In genomic region chr10:101031128-101031795, GRCh38 we compare ENCODE assay signal across 8 cellular contexts. TPM values are rescaled to one million over a fixed set of nuclear protein-coding genes. Genes with fewer than 3 reads are reported as not detected.
DNase-seq lines count a peak whose midpoint lies in the region; ATAC-seq and TF ChIP-seq lines count a peak whose summit lies in the region.

Gene PDZD7 (minus strand): TSS chr10:101031129. CDS start chr10:101030219, 910 bp downstream.
Gene SFXN3 (plus strand): TSS chr10:101031234. CDS start chr10:101034695, 3,461 bp downstream.

- peak; percentile 94 for ATAC-seq in HG02623 (IDR thresholded peaks at IDR 0.05; ENCODE audit: unreplicated experiment)

- no peak for TF ChIP-seq EP300 in transverse colon (IDR thresholded peaks at IDR 0.05; ENCODE audit: low read depth)

- no peak for TF ChIP-seq CTCF in transverse colon (IDR thresholded peaks at IDR 0.05)

- H3K36me3 ChIP-seq in adipocyte (ENCODE audit: control insufficient read depth, insufficient read depth, low read length, severe bottlenecking) = peaks cover 15% of the 10 kb centered on the region
- H3K36me3 ChIP-seq in transverse colon = no peaks in the 10 kb centered on the region

- peak within 1 kb of the TSS; percentile 87 for H3K9ac ChIP-seq in adipocyte (ENCODE audit: low read length)

- in situ Hi-C loops in transverse colon (cut with MboI; ENCODE audit: low pct_ligation_motif_present in 1 of 4, low pct_unique_long_range_greater_than_20kb in 1 of 4, low sequenced_read_pairs in 3 of 4) = no loop called here

- 0% methylated on average over 35 of the region's 38 CpGs; no CpG with 5 or more reads in 1 of the 2 donors for WGBS in transverse colon (ENCODE audit: low coverage in 1 of 2), 2 donors

- H3K9me3 ChIP-seq in adipocyte (ENCODE audit: control insufficient read depth, low read length) (no peaks in the 10 kb centered on the region), transverse colon (no peaks in the 10 kb centered on the region)

- DNase-seq in GM04504 (ENCODE audit: low read depth) = peak; percentile 77
- peak; percentile 70 for DNase-seq in NCI-H1105 (lab: John Stamatoyannopoulos, UW)
- DNase-seq in SW480 (ENCODE audit: low spot score) = peak; percentile 89
- peak; percentile 96 for DNase-seq in adipocyte (ENCODE audit: low read depth)
- peak; percentile 99 for DNase-seq in cardiac septum (ENCODE audit: low spot score)
- DNase-seq in pons (ENCODE audit: low spot score) = peak; percentile 92
- DNase-seq in transverse colon = peak; percentile 98

- intact Hi-C loops in cardiac septum (cut with DNase I) = loop anchor here (2.0 kb wide), 1 partner anchor 32 kb away; the partner anchor contains the start of gene LZTS2
- intact Hi-C loops in transverse colon (cut with DNase I; ENCODE audit: low total_unique reads) = no loop called here

- H3K4me3 ChIP-seq in adipocyte (ENCODE audit: low read length) = peak within 1 kb of the TSS; percentile 84
- peak within 1 kb of the TSS; percentile 50 to 76 (median 60) for H3K4me3 ChIP-seq in transverse colon

- peak; percentile 65 for TF ChIP-seq POLR2A in transverse colon (IDR thresholded peaks at IDR 0.05)

- H3K27me3 ChIP-seq in adipocyte (replicated peaks; ENCODE audit: control insufficient read depth, insufficient read depth, low read length) (no peaks in the 10 kb centered on the region), transverse colon (no peaks in the 10 kb centered on the region)

- H3K4me1 ChIP-seq in adipocyte (ENCODE audit: control insufficient read depth, insufficient read depth, low read length) (peaks cover 22% of the 10 kb centered on the region), transverse colon (peaks cover 10 to 29% (median 20%) of the 10 kb centered on the region in 4 donors)

- peak within 1 kb of the TSS; percentile 91 to 97 (median 95) for H3K27ac ChIP-seq in transverse colon

RNA-seq across cellular contexts. Expression of gene PDZD7, which starts in this region (rescaled TPM):
- total RNA-seq in cardiac septum (0.40 TPM), transverse colon (1 to 10 TPM in 1 of 4 donors, under 1 TPM in 2, not detected in 1; 0.27 to 2.0 (median 0.64) TPM)

RNA-seq across cellular contexts. Expression of gene SFXN3, which starts in this region (rescaled TPM):
- total RNA-seq in cardiac septum (30.8 TPM), transverse colon (100 to 1,000 TPM in 1 of 4 donors, 10 to 100 TPM in 3; 47.8 to 442 (median 53.1) TPM)

Comparison
In these comparisons a context has a peak if more than half of its experiments do, and no peak if none do; other contexts are left out.
1. Peak in every context shown above with its lines: DNase-seq, ATAC-seq, H3K4me3 ChIP-seq and H3K27ac ChIP-seq.